19 cellular contexts compared by ENCODE assay signal in the genomic region with DNA sequence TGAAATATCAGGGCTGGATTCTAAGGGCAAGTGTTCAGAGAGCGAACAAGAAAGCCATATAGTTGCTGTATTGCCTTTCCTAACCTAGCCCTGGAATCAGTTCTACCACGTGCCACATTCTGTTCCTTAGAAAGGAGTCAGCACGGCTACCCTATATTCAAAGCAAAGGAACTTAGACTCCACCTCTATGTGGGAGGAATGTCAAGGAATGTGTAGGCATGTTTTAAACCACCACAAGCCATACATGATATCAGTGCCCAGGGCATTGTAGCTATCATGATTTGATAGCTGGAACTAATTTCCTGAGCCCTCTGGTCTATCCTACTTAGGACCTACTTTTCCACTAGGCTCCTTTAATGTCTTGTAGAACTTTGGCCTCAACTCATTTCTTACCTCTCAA. TPM values are rescaled to one million over a fixed set of nuclear protein-coding genes. Genes with fewer than 3 reads are reported as not detected.
A peak's percentile ranks its signal among the peaks of the same experiment; 100 is the strongest.
DNase-seq lines count a peak whose midpoint lies in the region; ATAC-seq and TF ChIP-seq lines count a peak whose summit lies in the region.
"Had no signal": no experiment of that assay in that cellular context is flagged by ENCODE, and none has a peak within 500 bp of the region (broad histone marks: within the 10 kb centered on the region; RNA-seq: fewer than 3 reads in every experiment).

No MANE protein-coding gene starts in this region.

- TF ChIP-seq EP300 in ovary (IDR thresholded peaks at IDR 0.05), result no peak

- H3K9me2 ChIP-seq in Karpas-422 (replicated peaks; ENCODE audit: insufficient read depth, low read length), result no peaks in the 10 kb centered on the region

- 0 out of 2 replicates have a peak, but pooled peaks cover 4% of the 10 kb centered on the region for H4K20me1 ChIP-seq in Karpas-422 (ENCODE audit: insufficient read depth, low read depth, low read length)

- H3K9me3 Mint-ChIP-seq in activated CD4-positive, alpha-beta T cell treated with anti-CD3 and anti-CD28 coated beads for 36 hours (ENCODE audit: low read depth), result no peaks in the 10 kb centered on the region

- H3K4me3 ChIP-seq in Karpas-422 (ENCODE audit: low read length) (no peak overlapping the region), neuronal stem cell (ENCODE audit: low read length in 2 of 2) (no peak overlapping the region), ovary (no peak overlapping the region)
- H3K4me3 ChIP-seq: colonic mucosa, thoracic aorta had no signal

- no peak overlapping the region for H4K91ac ChIP-seq in neuronal stem cell (ENCODE audit: low read depth, low read length, poor library complexity)

- H3K27ac ChIP-seq in Karpas-422 (ENCODE audit: low read length), result peak overlapping the region; percentile 99
- no peak overlapping the region for H3K27ac ChIP-seq in neuronal stem cell (replicated peaks; ENCODE audit: low read length)
- no peak overlapping the region for H3K27ac ChIP-seq in ovary
- H3K27ac ChIP-seq: colonic mucosa had no signal

- intact Hi-C loops in activated CD4-positive, alpha-beta T cell treated with anti-CD3 and anti-CD28 coated beads for 36 hours (cut with DNase I, micrococcal nuclease), result loop anchor here in 1 of 2 experiments (10.0 kb wide), 1 partner anchor 453 kb away; a partner anchor contains a TSS
- intact Hi-C loops in ovary (cut with DNase I), result no loop called here

- H2AK5ac ChIP-seq in neuronal stem cell (ENCODE audit: low read depth, low read length), result peak overlapping the region; percentile 13

- H3K27me3 ChIP-seq in Karpas-422 (ENCODE audit: low read length) (no peaks in the 10 kb centered on the region), neuronal stem cell (ENCODE audit: control insufficient read depth in 3 of 3, insufficient read depth in 3 of 3, low read depth in 1 of 3, low read length in 3 of 3) (no peaks in the 10 kb centered on the region), ovary (no peaks in the 10 kb centered on the region)
- H3K27me3 ChIP-seq: colonic mucosa, heart left ventricle had no signal

- no peak overlapping the region for H2AFZ ChIP-seq in Karpas-422 (ENCODE audit: low read length)
- H2AFZ ChIP-seq in neuronal stem cell (ENCODE audit: low read length), result no peak overlapping the region

- no peak overlapping the region for H3K4ac ChIP-seq in neuronal stem cell (ENCODE audit: low read length)

- WGBS in neuronal stem cell (ENCODE audit: extremely low coverage in 2 of 2, insufficient read length in 2 of 2, insufficient replicate concordance in 1 of 2), 2 donors, result no CpG with 5 or more reads among the region's 3 CpGs
- 67 to 69% (median 69%) methylated on average over 3 of the region's 3 CpGs for WGBS in ovary, 3 donors

- H2BK15ac ChIP-seq in neuronal stem cell (ENCODE audit: low read length), result no peak overlapping the region

- H3K4me2 ChIP-seq in Karpas-422 (ENCODE audit: low read depth, low read length, poor library complexity, severe bottlenecking) (no peak overlapping the region), neuronal stem cell (ENCODE audit: insufficient read depth, low read length, poor library complexity, severe bottlenecking) (no peak overlapping the region)

- H3K36me3 ChIP-seq in Karpas-422 (ENCODE audit: insufficient read depth, low read length) (peaks cover 7% of the 10 kb centered on the region), neuronal stem cell (replicated peaks in 1 of 2; ENCODE audit: control insufficient read depth in 2 of 2, insufficient read depth in 2 of 2, low read length in 2 of 2) (peaks cover 0 to 14% of the 10 kb centered on the region in 2 donors), ovary (no peaks in the 10 kb centered on the region)
- H3K36me3 ChIP-seq: colonic mucosa, thoracic aorta had no signal

- H2BK12ac ChIP-seq in neuronal stem cell (ENCODE audit: low read length), result no peak overlapping the region

- TF ChIP-seq POLR2A in ovary (IDR thresholded peaks at IDR 0.05), result no peak

- no peaks in the 10 kb centered on the region for H3K9me3 ChIP-seq in Karpas-422 (ENCODE audit: low read length)
- H3K9me3 ChIP-seq in neuronal stem cell (replicated peaks in 1 of 2; ENCODE audit: control insufficient read depth in 2 of 2, insufficient read depth in 1 of 2, low read depth in 1 of 2, low read length in 2 of 2), result peaks cover 0 to 2% of the 10 kb centered on the region in 2 donors
- no peaks in the 10 kb centered on the region for H3K9me3 ChIP-seq in ovary
- H3K9me3 ChIP-seq: colonic mucosa, heart left ventricle, thoracic aorta had no signal

- H3K14ac ChIP-seq in neuronal stem cell (ENCODE audit: low read length), result no peak overlapping the region

- peaks cover 3% of the 10 kb centered on the region for H3K79me1 ChIP-seq in neuronal stem cell (ENCODE audit: low read depth, low read length)

- H2BK120ac ChIP-seq in neuronal stem cell (ENCODE audit: low read depth, low read length), result no peak overlapping the region

- no peak for DNase-seq in activated CD4-positive, alpha-beta T cell treated with anti-CD3 and anti-CD28 coated beads for 36 hours
- no peak for DNase-seq in activated CD4-positive, alpha-beta T cell treated with anti-CD3 and anti-CD28 coated beads, Interleukin-2, amount 50 U/mL, for 1 hour
- DNase-seq in Karpas-422, result no peak
- peak; percentile 48 for DNase-seq in amniotic epithelial cell (ENCODE audit: low read depth)
- DNase-seq in neuronal stem cell (ENCODE audit: low spot score), result no peak
- no peak for DNase-seq in ovary
- DNase-seq in NCI-H1092 treated with DMSO at 0.1 percent for 48 hours (lab: John Stamatoyannopoulos, UW), result no peak
- no peak for DNase-seq in stimulated activated CD4-positive, alpha-beta T cell treated with anti-CD3 and anti-CD28 coated beads, Interleukin-4, amount 100 ng/mL, for 1 hour
- DNase-seq: anterior cingulate cortex, colonic mucosa, COR-L47, GF-D8, heart left ventricle, Kasumi-1, NCI-H1436, SIG-M5 had no signal

- CTCF ChIA-PET in activated CD4-positive, alpha-beta T cell treated with anti-CD3 and anti-CD28 coated beads for 36 hours (lab: Charles Lee), result interaction anchor here (0.5 to 1.6 kb wide), 5 partner anchors 9 to 458 kb away, joined by 3 to 5 read pairs (median 4); a partner anchor contains a TSS

- H3K4me1 Mint-ChIP-seq in activated CD4-positive, alpha-beta T cell treated with anti-CD3 and anti-CD28 coated beads for 36 hours, result peaks cover 43% of the 10 kb centered on the region

- no peak overlapping the region for H4K8ac ChIP-seq in neuronal stem cell (ENCODE audit: low read depth, low read length)

- no peak overlapping the region for H2BK5ac ChIP-seq in neuronal stem cell (ENCODE audit: low read length)

- peaks cover 27% of the 10 kb centered on the region for H3K36me3 Mint-ChIP-seq in activated CD4-positive, alpha-beta T cell treated with anti-CD3 and anti-CD28 coated beads for 36 hours (ENCODE audit: low read depth)

- POLR2A ChIA-PET in activated CD4-positive, alpha-beta T cell treated with anti-CD3 and anti-CD28 coated beads for 36 hours (lab: Charles Lee), result no interaction called here

- H3K4me3 Mint-ChIP-seq in activated CD4-positive, alpha-beta T cell treated with anti-CD3 and anti-CD28 coated beads for 36 hours, result no peak overlapping the region

- H3K18ac ChIP-seq in neuronal stem cell (ENCODE audit: low read length), result no peak overlapping the region

- H3K27ac Mint-ChIP-seq in activated CD4-positive, alpha-beta T cell treated with anti-CD3 and anti-CD28 coated beads for 36 hours, result peak overlapping the region; percentile 32
- H3K27ac Mint-ChIP-seq: progenitor cell of endocrine pancreas had no signal

- H3K23ac ChIP-seq in neuronal stem cell (ENCODE audit: low read depth, low read length, poor library complexity), result no peak overlapping the region

- H3K4me1 ChIP-seq in Karpas-422 (ENCODE audit: low read length) (peaks cover 60% of the 10 kb centered on the region), neuronal stem cell (ENCODE audit: control insufficient read depth in 2 of 2, insufficient read depth in 1 of 2, low read depth in 1 of 2, low read length in 2 of 2) (peaks cover 4 to 9% of the 10 kb centered on the region in 2 donors), ovary (ENCODE audit: insufficient read depth) (peaks cover 4% of the 10 kb centered on the region)
- H3K4me1 ChIP-seq: colonic mucosa had no signal

- no peaks in the 10 kb centered on the region for H3K27me3 Mint-ChIP-seq in activated CD4-positive, alpha-beta T cell treated with anti-CD3 and anti-CD28 coated beads for 36 hours
- H3K27me3 Mint-ChIP-seq: progenitor cell of endocrine pancreas had no signal

- TF ChIP-seq CTCF in ovary (IDR thresholded peaks at IDR 0.05), result no peak

- peaks cover 38% of the 10 kb centered on the region for H3K79me2 ChIP-seq in Karpas-422 (ENCODE audit: low read length)

- H3K9ac ChIP-seq in Karpas-422 (ENCODE audit: low read length) (no peak overlapping the region), neuronal stem cell (ENCODE audit: low read depth, low read length, poor library complexity) (no peak overlapping the region)

- ATAC-seq in activated CD4-positive, alpha-beta T cell treated with anti-CD3 and anti-CD28 coated beads for 36 hours, result no peak
- ATAC-seq: esophagus mucosa, heart left ventricle had no signal

RNA-seq across cellular contexts. Expression of a gene that starts 2.5 kb away (rescaled TPM):
- total RNA-seq in activated CD4-positive, alpha-beta T cell treated with anti-CD3 and anti-CD28 coated beads for 36 hours, result 10 to 100 TPM; 45.4 to 75.0 TPM
- total RNA-seq in Karpas-422 (2014; rRNA removed; shearing (Covaris generic); ENCODE audit: low replicate concordance), result 25.4 and 36.1 TPM in 2 replicates
- polyA plus RNA-seq in neuronal stem cell (2013, experiment 1 of 2), result 24.3 TPM
- 24.6 TPM for polyA plus RNA-seq in neuronal stem cell (2013, experiment 2 of 2)
- total RNA-seq in ovary, result 10 to 100 TPM in 6 of 7 donors, 1 to 10 TPM in 1; 8.4 to 43.6 (median 37.5) TPM
- polyA plus RNA-seq in ovary, result 10 to 100 TPM; 22.3 to 50.2 TPM

RNA-seq across cellular contexts. Expression of a gene that starts 4.2 kb away (rescaled TPM):
- 100 to 1,000 TPM; 221 to 234 TPM for total RNA-seq in activated CD4-positive, alpha-beta T cell treated with anti-CD3 and anti-CD28 coated beads for 36 hours
- 43.2 and 59.5 TPM in 2 replicates for total RNA-seq in Karpas-422 (2014; rRNA removed; shearing (Covaris generic); ENCODE audit: low replicate concordance)
- 17.9 TPM for polyA plus RNA-seq in neuronal stem cell (2013, experiment 1 of 2)
- polyA plus RNA-seq in neuronal stem cell (2013, experiment 2 of 2), result 18.3 TPM
- 10 to 100 TPM; 24.1 to 33.9 (median 26.1) TPM for total RNA-seq in ovary
- polyA plus RNA-seq in ovary, result 10 to 100 TPM; 10.8 to 15.7 TPM
